Comparison of ENCODE assay signal across 12 cellular contexts in the genomic region with DNA sequence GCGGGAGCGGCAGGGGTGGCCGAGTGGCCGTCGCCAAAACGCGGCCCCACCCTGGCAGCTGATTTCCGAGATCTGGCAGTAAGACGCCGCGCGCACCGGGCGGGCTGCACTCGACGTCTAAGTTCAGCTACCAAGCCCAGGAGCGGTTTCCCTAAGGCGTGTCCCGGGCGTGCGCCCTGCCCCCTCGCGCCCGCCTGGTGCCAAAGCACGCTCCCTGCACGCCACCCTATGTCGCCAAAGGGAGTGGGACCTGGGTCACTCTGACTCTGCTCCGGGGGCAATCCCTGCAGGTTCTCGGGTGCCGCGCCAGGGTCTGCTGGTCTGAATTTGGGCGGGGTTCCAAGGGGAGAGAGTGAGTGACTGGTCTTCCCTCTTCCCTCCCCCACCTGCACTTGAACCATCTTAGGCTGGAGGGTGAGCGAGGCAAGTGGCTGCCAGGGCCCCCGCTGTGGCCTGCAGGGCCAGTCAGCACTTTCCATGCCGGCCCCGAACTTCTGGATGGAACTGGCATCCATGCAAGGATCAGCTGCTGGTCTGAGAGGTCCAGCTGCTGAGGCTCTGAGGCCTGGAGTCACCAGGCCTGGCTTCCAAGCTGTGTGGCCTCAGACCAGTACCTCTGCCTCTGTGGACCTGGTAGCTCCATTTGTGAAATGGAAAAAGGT. TPM values are rescaled to one million over a fixed set of nuclear protein-coding genes. Genes with fewer than 3 reads are reported as not detected.
A peak's percentile ranks its signal among the peaks of the same experiment; 100 is the strongest.
DNase-seq lines count a peak whose midpoint lies in the region; ATAC-seq, FAIRE-seq and TF ChIP-seq lines count a peak whose summit lies in the region.
"Had no signal": no experiment of that assay in that cellular context is flagged by ENCODE, and none has a peak within 500 bp of the region (broad histone marks: within the 10 kb centered on the region; RNA-seq: fewer than 3 reads in every experiment).

Gene LRRC38 (minus strand): TSS at position 119 of the 662 bp plus-strand sequence. CDS start 410 bp downstream, outside the sequence.

- H3K27ac ChIP-seq in PC-3 (ENCODE audit: low read length) (no peak within 1 kb of the TSS), left ventricle myocardium inferior (replicated peaks) (no peak within 1 kb of the TSS), small intestine (ENCODE audit: low read depth in 1 of 2, low read length in 1 of 2) (no peak within 1 kb of the TSS)
- H3K27ac ChIP-seq: tibial artery had no signal

- TF ChIP-seq CTCF in PC-3 (conservative IDR thresholded peaks at IDR 0.05; ENCODE audit: low read depth, low read length) (peak; percentile 23; the same call in 1 of the 2 replicates), left ventricle myocardium inferior (IDR thresholded peaks at IDR 0.05; ENCODE audit: borderline replicate concordance) (peak; percentile 30)

- BruUV-seq in PC-3 (replicated peaks; lab: Mats Ljungman, UMichigan), result no TSS peak

- H3K4me3 ChIP-seq in PC-3 (ENCODE audit: low read length) (peak within 1 kb of the TSS; percentile 35; the same call in 1 of the 2 replicates), left ventricle myocardium inferior (peak within 1 kb of the TSS; percentile 51), small intestine (ENCODE audit: low read depth in 1 of 2, low read length in 2 of 2) (no peak within 1 kb of the TSS)
- H3K4me3 ChIP-seq: tibial artery had no signal

- intact Hi-C loops in PC-3 (cut with micrococcal nuclease), result no loop called here
- intact Hi-C loops in left ventricle myocardium inferior (cut with micrococcal nuclease), result no loop called here

- DNase-seq in NCI-H82 (lab: John Stamatoyannopoulos, UW), result peak; percentile 40
- no peak for DNase-seq in NCI-H82 treated with DMSO at 0.1 percent for 48 hours (lab: John Stamatoyannopoulos, UW; ENCODE audit: unreplicated experiment)
- DNase-seq in PC-3, result peak; percentile 18
- peak; percentile 24 for DNase-seq in left ventricle myocardium inferior
- DNase-seq in small intestine, result peak; percentile 17
- DNase-seq in inferior parietal cortex (ENCODE audit: extremely low spot score), result no peak
- no peak for DNase-seq in NK-92 (lab: John Stamatoyannopoulos, UW; ENCODE audit: unreplicated experiment)
- no peak for DNase-seq in effector CD4-positive, alpha-beta T cell
- DNase-seq: head of caudate nucleus, NCI-H345, T-cell, tibial artery had no signal

- CTCF ChIA-PET in PC-3 (lab: Charles Lee), result no interaction called here

- H3K4me1 ChIP-seq in PC-3 (ENCODE audit: insufficient read depth, low read length), result no peaks in the 10 kb centered on the region
- peaks cover 14% of the 10 kb centered on the region for H3K4me1 ChIP-seq in left ventricle myocardium inferior
- H3K4me1 ChIP-seq in small intestine (ENCODE audit: control insufficient read depth in 2 of 2, insufficient read depth in 1 of 2, low read depth in 1 of 2, low read length in 1 of 2), result no peaks in the 10 kb centered on the region

- POLR2A ChIA-PET in PC-3 (lab: Charles Lee; ENCODE audit: unreplicated experiment), result no interaction called here

- no peaks in the 10 kb centered on the region for H4K20me1 ChIP-seq in PC-3 (ENCODE audit: low read length)

- H3K27me3 ChIP-seq in PC-3 (ENCODE audit: low read length), result peaks cover 89% of the 10 kb centered on the region
- H3K27me3 ChIP-seq in left ventricle myocardium inferior (ENCODE audit: low read depth), result peaks cover 71% of the 10 kb centered on the region
- H3K27me3 ChIP-seq in small intestine (ENCODE audit: control insufficient read depth in 2 of 2, insufficient read depth in 2 of 2, low read length in 2 of 2), result peaks cover 6 to 25% of the 10 kb centered on the region in 2 donors

- H3K9ac ChIP-seq in PC-3 (ENCODE audit: low read length), result no peak within 1 kb of the TSS

- no peak within 1 kb of the TSS; the same call in 1 of the 2 replicates for H3K4me2 ChIP-seq in PC-3 (ENCODE audit: low read length)

- H2AFZ ChIP-seq in PC-3 (ENCODE audit: low read length), result no peak within 1 kb of the TSS

- no peaks in the 10 kb centered on the region for H3F3A ChIP-seq in PC-3 (ENCODE audit: low read length, unreplicated experiment)

- no peaks in the 10 kb centered on the region for H3K36me3 ChIP-seq in PC-3 (ENCODE audit: low read depth, low read length)
- no peaks in the 10 kb centered on the region for H3K36me3 ChIP-seq in left ventricle myocardium inferior
- no peaks in the 10 kb centered on the region for H3K36me3 ChIP-seq in small intestine (ENCODE audit: control insufficient read depth in 2 of 2, insufficient read depth in 2 of 2, low read length in 2 of 2)
- H3K36me3 ChIP-seq: tibial artery had no signal

- ATAC-seq in PC-3, result peak; percentile 63
- ATAC-seq: T-cell had no signal

- H3K9me3 ChIP-seq in PC-3 (ENCODE audit: low read length) (no peaks in the 10 kb centered on the region), left ventricle myocardium inferior (replicated peaks) (peaks cover 4% of the 10 kb centered on the region), small intestine (ENCODE audit: control insufficient read depth, low read depth) (no peaks in the 10 kb centered on the region)
- H3K9me3 ChIP-seq: tibial artery had no signal

- H3K9me2 ChIP-seq in PC-3 (replicated peaks; ENCODE audit: low read length), result no peaks in the 10 kb centered on the region

- no peak for FAIRE-seq in small intestine (lab: Jason Lieb, UNC)

- 5 to 8% (median 6%) methylated on average over 30 to 36 of the region's 36 CpGs for WGBS in small intestine, 3 donors

- H3K79me2 ChIP-seq in PC-3 (ENCODE audit: low read length), result 0 out of 2 replicates have a peak, but pooled peaks cover 5% of the 10 kb centered on the region

RNA-seq across cellular contexts. Expression of gene LRRC38, which starts in this region (rescaled TPM):
- total RNA-seq in PC-3 (2014; rRNA removed), result 2.6 and 4.8 TPM in 2 replicates
- 0.30 TPM for total RNA-seq in left ventricle myocardium inferior
- polyA plus RNA-seq in small intestine, result under 1 TPM in 1 of 3 donors, not detected in 2; 0.37 TPM

Comparison
In these comparisons a context has a peak if more than half of its experiments do, and no peak if none do; other contexts are left out.
1. DNase-seq: peak in NCI-H82 (single experiment) and PC-3 (single experiment); none in NCI-H82 treated with DMSO at 0.1 percent for 48 hours (single experiment), inferior parietal cortex (single experiment), NK-92 (single experiment) and effector CD4-positive, alpha-beta T cell (single experiment).
2. Peak in DNase-seq and H3K4me3 ChIP-seq in left ventricle myocardium inferior; RNA of the gene not detected or under 1 TPM.
3. Peak in DNase-seq in small intestine; RNA of the gene not detected or under 1 TPM.